23 cellular contexts compared by ENCODE assay signal in the genomic region with DNA sequence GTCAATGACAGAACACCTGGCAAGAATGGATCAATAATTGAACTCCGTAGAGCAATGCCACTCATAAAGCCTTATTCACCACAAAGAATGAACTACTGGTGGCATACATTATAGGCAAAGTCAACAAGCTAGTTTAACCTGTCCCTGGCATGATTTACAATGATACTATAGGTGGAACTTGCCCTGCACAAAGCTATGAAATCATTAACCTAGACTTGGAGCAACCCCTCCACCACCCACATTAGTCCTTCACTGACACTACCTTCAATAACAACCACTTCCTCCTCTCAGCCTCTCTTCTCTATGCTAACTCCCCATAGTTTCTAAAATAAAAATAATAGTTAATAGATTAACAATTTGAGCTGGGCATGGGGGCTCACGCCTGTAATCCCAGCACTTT. TPM values are rescaled to one million over a fixed set of nuclear protein-coding genes. Genes with fewer than 3 reads are reported as not detected.
DNase-seq lines count a peak whose midpoint lies in the region; ATAC-seq, FAIRE-seq and TF ChIP-seq lines count a peak whose summit lies in the region.
"Had no signal": no experiment of that assay in that cellular context is flagged by ENCODE, and none has a peak within 500 bp of the region (broad histone marks: within the 10 kb centered on the region; RNA-seq: fewer than 3 reads in every experiment).

No MANE protein-coding gene starts in this region.

- no peak overlapping the region for H3K9ac ChIP-seq in colonic mucosa (ENCODE audit: low read depth in 2 of 2, low read length in 2 of 2)
- H3K9ac ChIP-seq: KMS-11 had no signal

- no peaks in the 10 kb centered on the region for H3K36me3 ChIP-seq in colonic mucosa
- H3K36me3 ChIP-seq: thyroid gland had no signal

- peak; percentile 86 for ATAC-seq in HG03175 (IDR thresholded peaks at IDR 0.05; ENCODE audit: unreplicated experiment)
- ATAC-seq in GM21390 (IDR thresholded peaks at IDR 0.05; ENCODE audit: unreplicated experiment) = no peak
- ATAC-seq in GM21367 (IDR thresholded peaks at IDR 0.05; ENCODE audit: unreplicated experiment) = no peak
- ATAC-seq: GM23338 had no signal

- no peak for TF ChIP-seq CTCF in colonic mucosa (IDR thresholded peaks at IDR 0.05)
- no peak for TF ChIP-seq CTCF in type B pancreatic cell (conservative IDR thresholded peaks at IDR 0.05)

- peak overlapping the region; percentile 41 for H3K27ac Mint-ChIP-seq in type B pancreatic cell
- H3K27ac Mint-ChIP-seq: GM23338 had no signal

- no peaks in the 10 kb centered on the region for H3K27me3 ChIP-seq in colonic mucosa
- H3K27me3 ChIP-seq: thyroid gland had no signal

- peaks cover 5% of the 10 kb centered on the region for H3K9me3 Mint-ChIP-seq in type B pancreatic cell
- H3K9me3 Mint-ChIP-seq: CD14-positive monocyte, GM23338 had no signal

- H3K27ac ChIP-seq in colonic mucosa = peak overlapping the region; percentile 52
- H3K27ac ChIP-seq: KMS-11, thyroid gland had no signal

- H3K36me3 Mint-ChIP-seq in type B pancreatic cell = no peaks in the 10 kb centered on the region

- DNase-seq in NCI-H2107 treated with DMSO at 0.1 percent for 48 hours (lab: John Stamatoyannopoulos, UW; ENCODE audit: unreplicated experiment) = peak; percentile 60
- DNase-seq in NCI-H2107 (lab: John Stamatoyannopoulos, UW) = no peak
- peak; percentile 57 for DNase-seq in colonic mucosa
- no peak for DNase-seq in type B pancreatic cell (ENCODE audit: extremely low spot score, unreplicated experiment)
- DNase-seq in HTR-8/SVneo (ENCODE audit: insufficient read length, low spot score) = no peak
- DNase-seq: ACHN; activated CD4-positive, alpha-beta T cell treated with anti-CD3 and anti-CD28 coated beads for 48 hours; activated gamma-delta T cell; amniotic stem cell; DND-41; effector CD4-positive, alpha-beta T cell; NCI-H1092 treated with DMSO at 0.1 percent for 48 hours; NCI-H524; right cardiac atrium; stimulated activated naive CD4-positive, alpha-beta T cell; SW 1271; thyroid gland had no signal

- H3K4me1 Mint-ChIP-seq in type B pancreatic cell (ENCODE audit: unreplicated experiment) = peaks cover 12% of the 10 kb centered on the region

- no peaks in the 10 kb centered on the region for H3K4me1 ChIP-seq in colonic mucosa

- no peaks in the 10 kb centered on the region for H3K9me3 ChIP-seq in colonic mucosa
- H3K9me3 ChIP-seq: thyroid gland had no signal

- H3K27me3 Mint-ChIP-seq in type B pancreatic cell = no peaks in the 10 kb centered on the region

- no peak overlapping the region for H3K4me3 Mint-ChIP-seq in type B pancreatic cell
- H3K4me3 Mint-ChIP-seq: CD14-positive monocyte, GM23338 had no signal

- H3K4me3 ChIP-seq in colonic mucosa = no peak overlapping the region
- H3K4me3 ChIP-seq: GM23338, thyroid gland had no signal

- intact Hi-C loops in colonic mucosa (cut with DNase I) = no loop called here

- no peak for FAIRE-seq in HTR-8/SVneo (lab: Jason Lieb, UNC)

RNA-seq across cellular contexts. Expression of gene ACAP2, which starts 54.4 kb away (rescaled TPM):
- total RNA-seq in colonic mucosa (10 to 100 TPM; 48.8 to 62.4 TPM), type B pancreatic cell (ENCODE audit: low replicate concordance) (36.6 and 36.9 TPM in 2 replicates)

Comparison
In these comparisons a context has a peak if more than half of its experiments do, and no peak if none do; other contexts are left out.
1. DNase-seq: peak in NCI-H2107 treated with DMSO at 0.1 percent for 48 hours (single experiment) and colonic mucosa (single experiment); none in NCI-H2107 (single experiment), type B pancreatic cell (single experiment) and HTR-8/SVneo (single experiment).